Comparison of ENCODE assay signal across 8 cellular contexts in the genomic region with DNA sequence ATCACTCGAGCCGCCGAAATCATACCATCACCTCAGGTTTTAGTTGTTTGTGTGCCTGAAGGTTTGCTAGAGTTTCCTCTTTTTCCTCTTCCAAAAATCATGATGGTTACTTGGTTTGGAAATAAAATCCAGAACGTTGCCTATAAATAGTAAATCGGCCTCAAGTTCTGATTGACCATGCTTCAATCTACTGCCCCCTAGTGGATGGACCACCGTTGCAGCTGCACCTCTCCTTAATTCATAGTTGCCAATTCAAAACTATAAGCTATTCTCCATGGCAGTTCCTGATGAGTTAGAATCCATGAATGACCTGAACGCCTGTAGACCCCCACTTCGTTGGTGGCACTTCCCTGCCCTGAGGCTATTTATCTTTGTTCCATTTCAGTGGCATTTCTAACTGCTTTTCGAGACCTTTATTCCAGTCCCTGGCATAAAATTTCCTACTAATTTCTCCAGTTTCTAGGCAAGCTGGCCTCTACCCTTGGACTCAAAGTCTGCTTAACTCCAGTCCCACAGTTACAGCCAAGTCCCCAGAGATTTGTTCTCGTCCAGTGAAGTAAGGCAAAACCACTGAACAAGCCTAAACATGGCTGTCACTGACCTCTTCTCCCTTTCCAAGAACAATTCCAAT.
DNase-seq lines count a peak whose midpoint lies in the region; ATAC-seq and TF ChIP-seq lines count a peak whose summit lies in the region.

No MANE protein-coding gene starts in this region.

- H3K4me3 ChIP-seq in liver (ENCODE audit: low read depth in 1 of 3, low read length in 3 of 3): no peak overlapping the region
- H3K4me3 ChIP-seq in stomach: no peak overlapping the region

- peak; percentile 68 for DNase-seq in activated CD4-positive, alpha-beta T cell treated with anti-CD3 and anti-CD28 coated beads for 48 hours
- no peak for DNase-seq in activated CD4-positive, alpha-beta T cell treated with anti-CD3 and anti-CD28 coated beads, Interleukin-2, amount 50 U/mL, for 4 hours
- DNase-seq in RPMI8226 (peak; percentile 68), cerebellum (ENCODE audit: low spot score) (peak; percentile 6), stomach (peak; percentile 69), OCI-M2 (lab: John Stamatoyannopoulos, UW; ENCODE audit: unreplicated experiment) (no peak)

- H3K27me3 ChIP-seq in liver (ENCODE audit: control insufficient read depth in 4 of 4, insufficient read depth in 4 of 4, low read length in 3 of 4) (no peaks in the 10 kb centered on the region), stomach (no peaks in the 10 kb centered on the region)

- no peak overlapping the region for H3K9ac ChIP-seq in liver (ENCODE audit: low read depth in 1 of 2, low read length in 2 of 2)

- intact Hi-C loops in stomach (cut with DNase I; ENCODE audit: low total_unique reads): no loop called here

- H3K9me3 ChIP-seq in liver (ENCODE audit: control insufficient read depth in 4 of 4, low read length in 3 of 4) (no peaks in the 10 kb centered on the region), stomach (no peaks in the 10 kb centered on the region)

- TF ChIP-seq RAD21 in liver (IDR thresholded peaks at IDR 0.05): peak; percentile 66 to 77

- H3K36me3 ChIP-seq in liver (ENCODE audit: control insufficient read depth in 4 of 4, insufficient read depth in 3 of 4, low read depth in 1 of 4, low read length in 3 of 4) (no peaks in the 10 kb centered on the region), stomach (no peaks in the 10 kb centered on the region)

- 51% methylated on average over 10 of the region's 10 CpGs for WGBS in liver
- 51 to 57% (median 53%) methylated on average over 10 of the region's 10 CpGs for WGBS in stomach, 5 donors

- TF ChIP-seq CTCF in liver (IDR thresholded peaks at IDR 0.05; ENCODE audit: low read depth, low read length, missing input control) (peak; percentile 60), stomach (IDR thresholded peaks at IDR 0.05) (peak in 5 of 7 experiments; percentile 39 to 75 (median 60))

- peak; percentile 54 for ATAC-seq in HG03342 (IDR thresholded peaks at IDR 0.05; ENCODE audit: unreplicated experiment)

- no peak overlapping the region for H3K27ac ChIP-seq in liver (ENCODE audit: low read depth in 1 of 2, low read length in 2 of 2)
- no peak overlapping the region for H3K27ac ChIP-seq in stomach

- H3K4me1 ChIP-seq in liver (ENCODE audit: control insufficient read depth in 4 of 4, insufficient read depth in 4 of 4, low read length in 3 of 4): no peaks in the 10 kb centered on the region
- peaks cover 0 to 6% (median 2%) of the 10 kb centered on the region in 4 donors for H3K4me1 ChIP-seq in stomach

- TF ChIP-seq POLR2A in stomach (IDR thresholded peaks at IDR 0.05): no peak

- TF ChIP-seq EP300 in stomach (IDR thresholded peaks at IDR 0.05): no peak

TF ChIP-seq in liver, 16 proteins besides CTCF, POLR2A, EP300 and RAD21:
- TF ChIP-seq TAF1 (conservative IDR thresholded peaks at IDR 0.05) (no peak), FOXA1 (IDR thresholded peaks at IDR 0.05) (no peak), NR2F2 (IDR thresholded peaks at IDR 0.05) (no peak), SP1 (IDR thresholded peaks at IDR 0.05) (no peak), EGR1 (IDR thresholded peaks at IDR 0.05; ENCODE audit: low read depth in 2 of 2) (no peak), RXRA (IDR thresholded peaks at IDR 0.05) (no peak), FOXA2 (IDR thresholded peaks at IDR 0.05) (no peak), HNF4G (IDR thresholded peaks at IDR 0.05) (no peak), YY1 (IDR thresholded peaks at IDR 0.05) (no peak), GABPA (IDR thresholded peaks at IDR 0.05 in 1 of 2, conservative IDR thresholded peaks at IDR 0.05 in 1 of 2) (no peak), JUND (IDR thresholded peaks at IDR 0.05) (no peak)
- TF ChIP-seq, protein P1, sequence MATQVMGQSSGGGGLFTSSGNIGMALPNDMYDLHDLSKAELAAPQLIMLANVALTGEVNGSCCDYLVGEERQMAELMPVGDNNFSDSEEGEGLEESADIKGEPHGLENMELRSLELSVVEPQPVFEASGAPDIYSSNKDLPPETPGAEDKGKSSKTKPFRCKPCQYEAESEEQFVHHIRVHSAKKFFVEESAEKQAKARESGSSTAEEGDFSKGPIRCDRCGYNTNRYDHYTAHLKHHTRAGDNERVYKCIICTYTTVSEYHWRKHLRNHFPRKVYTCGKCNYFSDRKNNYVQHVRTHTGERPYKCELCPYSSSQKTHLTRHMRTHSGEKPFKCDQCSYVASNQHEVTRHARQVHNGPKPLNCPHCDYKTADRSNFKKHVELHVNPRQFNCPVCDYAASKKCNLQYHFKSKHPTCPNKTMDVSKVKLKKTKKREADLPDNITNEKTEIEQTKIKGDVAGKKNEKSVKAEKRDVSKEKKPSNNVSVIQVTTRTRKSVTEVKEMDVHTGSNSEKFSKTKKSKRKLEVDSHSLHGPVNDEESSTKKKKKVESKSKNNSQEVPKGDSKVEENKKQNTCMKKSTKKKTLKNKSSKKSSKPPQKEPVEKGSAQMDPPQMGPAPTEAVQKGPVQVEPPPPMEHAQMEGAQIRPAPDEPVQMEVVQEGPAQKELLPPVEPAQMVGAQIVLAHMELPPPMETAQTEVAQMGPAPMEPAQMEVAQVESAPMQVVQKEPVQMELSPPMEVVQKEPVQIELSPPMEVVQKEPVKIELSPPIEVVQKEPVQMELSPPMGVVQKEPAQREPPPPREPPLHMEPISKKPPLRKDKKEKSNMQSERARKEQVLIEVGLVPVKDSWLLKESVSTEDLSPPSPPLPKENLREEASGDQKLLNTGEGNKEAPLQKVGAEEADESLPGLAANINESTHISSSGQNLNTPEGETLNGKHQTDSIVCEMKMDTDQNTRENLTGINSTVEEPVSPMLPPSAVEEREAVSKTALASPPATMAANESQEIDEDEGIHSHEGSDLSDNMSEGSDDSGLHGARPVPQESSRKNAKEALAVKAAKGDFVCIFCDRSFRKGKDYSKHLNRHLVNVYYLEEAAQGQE (IDR thresholded peaks at IDR 0.05): no peak
- TF ChIP-seq, protein P2, sequence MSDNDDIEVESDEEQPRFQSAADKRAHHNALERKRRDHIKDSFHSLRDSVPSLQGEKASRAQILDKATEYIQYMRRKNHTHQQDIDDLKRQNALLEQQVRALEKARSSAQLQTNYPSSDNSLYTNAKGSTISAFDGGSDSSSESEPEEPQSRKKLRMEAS (IDR thresholded peaks at IDR 0.05): no peak
- TF ChIP-seq, protein P3, sequence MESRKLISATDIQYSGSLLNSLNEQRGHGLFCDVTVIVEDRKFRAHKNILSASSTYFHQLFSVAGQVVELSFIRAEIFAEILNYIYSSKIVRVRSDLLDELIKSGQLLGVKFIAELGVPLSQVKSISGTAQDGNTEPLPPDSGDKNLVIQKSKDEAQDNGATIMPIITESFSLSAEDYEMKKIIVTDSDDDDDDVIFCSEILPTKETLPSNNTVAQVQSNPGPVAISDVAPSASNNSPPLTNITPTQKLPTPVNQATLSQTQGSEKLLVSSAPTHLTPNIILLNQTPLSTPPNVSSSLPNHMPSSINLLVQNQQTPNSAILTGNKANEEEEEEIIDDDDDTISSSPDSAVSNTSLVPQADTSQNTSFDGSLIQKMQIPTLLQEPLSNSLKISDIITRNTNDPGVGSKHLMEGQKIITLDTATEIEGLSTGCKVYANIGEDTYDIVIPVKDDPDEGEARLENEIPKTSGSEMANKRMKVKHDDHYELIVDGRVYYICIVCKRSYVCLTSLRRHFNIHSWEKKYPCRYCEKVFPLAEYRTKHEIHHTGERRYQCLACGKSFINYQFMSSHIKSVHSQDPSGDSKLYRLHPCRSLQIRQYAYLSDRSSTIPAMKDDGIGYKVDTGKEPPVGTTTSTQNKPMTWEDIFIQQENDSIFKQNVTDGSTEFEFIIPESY (IDR thresholded peaks at IDR 0.05): no peak

Comparison
In these comparisons a context has a peak if more than half of its experiments do, and no peak if none do; other contexts are left out.
1. DNase-seq: peak in activated CD4-positive, alpha-beta T cell treated with anti-CD3 and anti-CD28 coated beads for 48 hours (single experiment), RPMI8226 (single experiment), cerebellum (single experiment) and stomach (single experiment); none in activated CD4-positive, alpha-beta T cell treated with anti-CD3 and anti-CD28 coated beads, Interleukin-2, amount 50 U/mL, for 4 hours (0 of 2) and OCI-M2 (single experiment).